In the genomic region with DNA sequence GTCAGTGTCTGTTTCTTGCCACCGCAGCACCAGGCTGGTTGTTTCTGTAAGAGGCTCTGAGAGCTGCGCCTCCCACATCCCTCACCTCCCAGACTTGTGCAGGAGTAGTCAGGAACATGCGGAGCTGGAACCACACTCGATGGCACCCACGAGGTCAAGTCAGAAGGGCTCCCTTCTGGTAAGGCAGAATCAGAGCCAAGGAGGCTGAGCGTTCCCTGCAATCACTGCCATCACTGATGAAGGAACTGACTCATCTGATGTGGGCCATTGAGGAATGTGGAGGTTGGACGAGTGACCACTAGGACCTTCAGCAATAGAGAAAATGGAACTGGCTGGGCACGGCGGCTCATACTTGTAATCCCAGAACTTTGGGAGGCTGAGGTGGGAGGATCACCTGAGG, we compare ENCODE assay signal across 13 cellular contexts. TPM values are rescaled to one million over a fixed set of nuclear protein-coding genes. Genes with fewer than 3 reads are reported as not detected.
DNase-seq lines count a peak whose midpoint lies in the region; ATAC-seq and TF ChIP-seq lines count a peak whose summit lies in the region.
"Had no signal": no experiment of that assay in that cellular context is flagged by ENCODE, and none has a peak within 500 bp of the region (broad histone marks: within the 10 kb centered on the region; RNA-seq: fewer than 3 reads in every experiment).

No MANE protein-coding gene starts in this region.

- no peak overlapping the region for H3K27ac Mint-ChIP-seq in activated CD8-positive, alpha-beta T cell treated with anti-CD3 and anti-CD28 coated beads, Interleukin-2, amount 10 ng/mL, durations not matched to agents 7 days and 5 days
- H3K27ac Mint-ChIP-seq in CD8-positive, alpha-beta memory T cell, result no peak overlapping the region
- H3K27ac Mint-ChIP-seq: activated T-helper 1 cell treated with anti-CD3 and anti-CD28 coated beads, Interleukin-12 subunit alpha, Interleukin-12 subunit beta, Interleukin-2, Interleukin-4 antibody, amounts not matched to agents 30 ng/mL and 10 ng/mL and 1 ng/mL, durations not matched to agents 14 hours and 24 hours and 36 hours had no signal

- H3K9me3 ChIP-seq in SJSA1 (replicated peaks) (no peaks in the 10 kb centered on the region), esophagus muscularis mucosa (no peaks in the 10 kb centered on the region)
- no peaks in the 10 kb centered on the region for H3K9me3 ChIP-seq in CD8-positive, alpha-beta memory T cell (ENCODE audit: low read length)
- H3K9me3 ChIP-seq: BLaER1 treated with 17β-estradiol and CSF1 and Interleukin-3, amounts not matched to agents 10 nM and 100 nM; testis had no signal

- H3K4me3 Mint-ChIP-seq in activated CD8-positive, alpha-beta T cell treated with anti-CD3 and anti-CD28 coated beads, Interleukin-2, amount 10 ng/mL, durations not matched to agents 7 days and 5 days, result no peak overlapping the region
- H3K4me3 Mint-ChIP-seq in CD8-positive, alpha-beta memory T cell, result no peak overlapping the region
- H3K4me3 Mint-ChIP-seq: activated T-helper 1 cell treated with anti-CD3 and anti-CD28 coated beads, Interleukin-12 subunit alpha, Interleukin-12 subunit beta, Interleukin-2, Interleukin-4 antibody, amounts not matched to agents 30 ng/mL and 10 ng/mL and 1 ng/mL, durations not matched to agents 14 hours and 24 hours and 36 hours had no signal

- H3K27ac ChIP-seq in SJSA1 (peak overlapping the region; percentile 70), esophagus muscularis mucosa (replicated peaks in 1 of 4) (peak overlapping the region; percentile 6 to 71 (median 44))
- H3K27ac ChIP-seq in CD8-positive, alpha-beta memory T cell (ENCODE audit: low read depth, low read length), result no peak overlapping the region
- H3K27ac ChIP-seq: BLaER1 treated with 17β-estradiol and CSF1 and Interleukin-3, amounts not matched to agents 10 nM and 100 nM; testis had no signal

- DNase-seq in BJ (ENCODE audit: low read depth) (peak; percentile 46), SJSA1 (ENCODE audit: low read depth in 1 of 2, low spot score in 2 of 2) (peak; percentile 77 to 86), esophagus muscularis mucosa (ENCODE audit: extremely low spot score) (no peak), renal cortical epithelial cell (ENCODE audit: low read depth) (peak; percentile 63), NCI-H1436 (lab: John Stamatoyannopoulos, UW) (no peak)
- DNase-seq in activated CD8-positive, alpha-beta T cell treated with anti-CD3 and anti-CD28 coated beads, Interleukin-2, amount 10 ng/mL, durations not matched to agents 7 days and 5 days, result no peak
- DNase-seq in activated T-cell treated with anti-CD3 and anti-CD28 coated beads, Interleukin-2, amount 50 U/mL, for 48 hours, result no peak
- DNase-seq in CD8-positive, alpha-beta memory T cell, result no peak
- DNase-seq: effector memory CD4-positive, alpha-beta T cell; NCI-H187 treated with DMSO at 0.1 percent for 48 hours; testis had no signal

- TF ChIP-seq CTCF in BJ (IDR thresholded peaks at IDR 0.05; ENCODE audit: insufficient read depth, low read depth, low read length), result no peak
- no peak for TF ChIP-seq CTCF in esophagus muscularis mucosa (IDR thresholded peaks at IDR 0.05)

- 84% methylated on average over 9 of the region's 9 CpGs for WGBS in esophagus muscularis mucosa

- H3K27me3 Mint-ChIP-seq in activated CD8-positive, alpha-beta T cell treated with anti-CD3 and anti-CD28 coated beads, Interleukin-2, amount 10 ng/mL, durations not matched to agents 7 days and 5 days (ENCODE audit: low read depth), result no peaks in the 10 kb centered on the region
- peaks cover 3 to 4% of the 10 kb centered on the region in 2 donors for H3K27me3 Mint-ChIP-seq in CD8-positive, alpha-beta memory T cell

- H3K36me3 ChIP-seq in BJ (ENCODE audit: control insufficient read depth, insufficient read depth, low read length) (no peaks in the 10 kb centered on the region), SJSA1 (no peaks in the 10 kb centered on the region), esophagus muscularis mucosa (no peaks in the 10 kb centered on the region)
- no peaks in the 10 kb centered on the region for H3K36me3 ChIP-seq in CD8-positive, alpha-beta memory T cell (ENCODE audit: insufficient read depth, low read length)
- H3K36me3 ChIP-seq: BLaER1 treated with 17β-estradiol and CSF1 and Interleukin-3, amounts not matched to agents 10 nM and 100 nM had no signal

- ATAC-seq in activated CD8-positive, alpha-beta T cell treated with anti-CD3 and anti-CD28 coated beads, Interleukin-2, amount 10 ng/mL, durations not matched to agents 7 days and 5 days, result no peak

- TF ChIP-seq EP300 in esophagus muscularis mucosa (IDR thresholded peaks at IDR 0.05), result no peak

- no peaks in the 10 kb centered on the region for H3K9me3 Mint-ChIP-seq in activated CD8-positive, alpha-beta T cell treated with anti-CD3 and anti-CD28 coated beads, Interleukin-2, amount 10 ng/mL, durations not matched to agents 7 days and 5 days (ENCODE audit: insufficient read depth)
- H3K9me3 Mint-ChIP-seq in CD8-positive, alpha-beta memory T cell, result peaks cover 0 to 2% (median 0%) of the 10 kb centered on the region in 5 donors

- no peaks in the 10 kb centered on the region for H3K27me3 ChIP-seq in BJ (ENCODE audit: control insufficient read depth, insufficient read depth, low read length)
- no peaks in the 10 kb centered on the region for H3K27me3 ChIP-seq in SJSA1 (replicated peaks)
- H3K27me3 ChIP-seq in esophagus muscularis mucosa, result no peaks in the 10 kb centered on the region
- no peaks in the 10 kb centered on the region for H3K27me3 ChIP-seq in CD8-positive, alpha-beta memory T cell (ENCODE audit: insufficient read depth, low read length, poor library complexity, severe bottlenecking)
- H3K27me3 ChIP-seq: BLaER1 treated with 17β-estradiol and CSF1 and Interleukin-3, amounts not matched to agents 10 nM and 100 nM; testis had no signal

- H3K4me1 Mint-ChIP-seq in activated CD8-positive, alpha-beta T cell treated with anti-CD3 and anti-CD28 coated beads, Interleukin-2, amount 10 ng/mL, durations not matched to agents 7 days and 5 days (ENCODE audit: low read depth), result peaks cover 67% of the 10 kb centered on the region
- peaks cover 16 to 30% (median 19%) of the 10 kb centered on the region in 3 donors for H3K4me1 Mint-ChIP-seq in CD8-positive, alpha-beta memory T cell

- CTCF ChIA-PET in BJ (lab: Yijun Ruan, JAX), result interaction anchor here (0.7 to 1.7 kb wide), 4 partner anchors 12 to 204 kb away, joined by 4 to 5 read pairs (median 4); no protein-coding TSS in a partner anchor
- CTCF ChIA-PET in activated CD8-positive, alpha-beta T cell treated with anti-CD3 and anti-CD28 coated beads, Interleukin-2, amount 10 ng/mL, durations not matched to agents 7 days and 5 days (lab: Charles Lee), result no interaction called here
- CTCF ChIA-PET in CD8-positive, alpha-beta memory T cell (lab: Charles Lee), result interaction anchor here (1.6 kb wide), 1 partner anchor 11 kb away, joined by 7 read pairs; no protein-coding TSS in a partner anchor

- H3K4me3 ChIP-seq in BJ (ENCODE audit: low read depth, low read length) (no peak overlapping the region), SJSA1 (no peak overlapping the region), esophagus muscularis mucosa (no peak overlapping the region)
- H3K4me3 ChIP-seq in CD8-positive, alpha-beta memory T cell (ENCODE audit: low read length), result no peak overlapping the region
- H3K4me3 ChIP-seq: BLaER1 treated with 17β-estradiol and CSF1 and Interleukin-3, amounts not matched to agents 10 nM and 100 nM; testis had no signal

- no peak for TF ChIP-seq POLR2A in esophagus muscularis mucosa (IDR thresholded peaks at IDR 0.05; ENCODE audit: low read depth)

- H3K4me1 ChIP-seq in SJSA1 (replicated peaks) (peaks cover 58% of the 10 kb centered on the region), esophagus muscularis mucosa (peaks cover 9 to 16% (median 14%) of the 10 kb centered on the region in 4 donors)
- H3K4me1 ChIP-seq in CD8-positive, alpha-beta memory T cell (ENCODE audit: insufficient read depth, low read length), result peaks cover 33% of the 10 kb centered on the region
- H3K4me1 ChIP-seq: testis had no signal

- intact Hi-C loops in esophagus muscularis mucosa (cut with DNase I), result no loop called here

- POLR2A ChIA-PET in BJ (lab: Charles Lee), result no interaction called here
- POLR2A ChIA-PET in activated CD8-positive, alpha-beta T cell treated with anti-CD3 and anti-CD28 coated beads, Interleukin-2, amount 10 ng/mL, durations not matched to agents 7 days and 5 days (lab: Charles Lee), result interaction anchor here (0.6 to 1.6 kb wide), 2 partner anchors 15 to 16 kb away, joined by 3 to 4 read pairs; no protein-coding TSS in a partner anchor
- POLR2A ChIA-PET in CD8-positive, alpha-beta memory T cell (lab: Charles Lee), result no interaction called here

- peaks cover 4% of the 10 kb centered on the region for H3K36me3 Mint-ChIP-seq in activated CD8-positive, alpha-beta T cell treated with anti-CD3 and anti-CD28 coated beads, Interleukin-2, amount 10 ng/mL, durations not matched to agents 7 days and 5 days (ENCODE audit: low read depth)
- H3K36me3 Mint-ChIP-seq in CD8-positive, alpha-beta memory T cell, result no peaks in the 10 kb centered on the region

RNA-seq across cellular contexts. Expression of a gene that starts 35.7 kb away (rescaled TPM):
- polyA plus RNA-seq in BJ (2011; rRNA removed), result 1.3 and 2.4 TPM in 2 replicates
- polyA minus RNA-seq in BJ (2011; rRNA and poly(A)+ RNA removed), result 2.8 and 3.1 TPM in 2 replicates
- total RNA-seq in SJSA1 (2014; rRNA removed; shearing (Covaris generic)), result 25.0 and 51.0 TPM in 2 replicates
- total RNA-seq in esophagus muscularis mucosa (1 to 10 TPM in 1 of 4 donors, under 1 TPM in 3; under 0.01 to 1.5 (median 0.73) TPM), renal cortical epithelial cell (0.89 and 4.3 TPM in 2 replicates)
- 10 to 100 TPM; 52.3 to 57.4 TPM for total RNA-seq in activated CD8-positive, alpha-beta T cell treated with anti-CD3 and anti-CD28 coated beads, Interleukin-2, amount 10 ng/mL, durations not matched to agents 7 days and 5 days
- 10 to 100 TPM; 37.0 to 37.6 TPM for total RNA-seq in CD8-positive, alpha-beta memory T cell
- 5.8 TPM for polyA plus RNA-seq in CD8-positive, alpha-beta memory T cell

Comparison
In these comparisons a context has a peak if more than half of its experiments do, and no peak if none do; other contexts are left out.
1. DNase-seq: peak in BJ (single experiment), SJSA1 (2 of 2) and renal cortical epithelial cell (single experiment); none in esophagus muscularis mucosa (single experiment), activated CD8-positive, alpha-beta T cell treated with anti-CD3 and anti-CD28 coated beads, Interleukin-2, amount 10 ng/mL, durations not matched to agents 7 days and 5 days (single experiment), NCI-H1436 (single experiment), activated T-cell treated with anti-CD3 and anti-CD28 coated beads, Interleukin-2, amount 50 U/mL, for 48 hours (0 of 2) and CD8-positive, alpha-beta memory T cell (0 of 5).